ENCODE assay signal across 8 cellular contexts in genomic region chr12:4809449-4810218, GRCh38.
DNase-seq lines count a peak whose midpoint lies in the region; ATAC-seq lines count a peak whose summit lies in the region.

No MANE protein-coding gene starts in this region.

- H3K4me1 ChIP-seq in HAP-1, result no peaks in the 10 kb centered on the region

- no peaks in the 10 kb centered on the region for H3K9me3 Mint-ChIP-seq in natural killer cell treated with Interleukin-12 subunit alpha and Interleukin-12 subunit beta and Interleukin-15 and Interleukin-18, amount 100 ng/mL, for 72 hours

- peak overlapping the region; percentile 30 for H3K4me3 Mint-ChIP-seq in natural killer cell treated with Interleukin-12 subunit alpha and Interleukin-12 subunit beta and Interleukin-15 and Interleukin-18, amount 100 ng/mL, for 72 hours

- peaks cover 17% of the 10 kb centered on the region for H3K27me3 ChIP-seq in HAP-1 (ENCODE audit: low read depth)

- in situ Hi-C loops in HAP-1 (cut with MboI; ENCODE audit: low sequenced_read_pairs), result no loop called here

- H3K27me3 Mint-ChIP-seq in natural killer cell treated with Interleukin-12 subunit alpha and Interleukin-12 subunit beta and Interleukin-15 and Interleukin-18, amount 100 ng/mL, for 72 hours, result peaks cover 28 to 35% of the 10 kb centered on the region in 2 donors

- peak; percentile 30 for DNase-seq in stimulated activated CD4-positive, alpha-beta T cell treated with anti-CD3 and anti-CD28 coated beads, Interleukin-1b, Interleukin-23, amount 100 ng/mL, for 48 hours
- no peak for DNase-seq in stimulated activated CD4-positive, alpha-beta T cell treated with anti-CD3 and anti-CD28 coated beads, Interleukin-4, amount 100 ng/mL, for 4 hours
- DNase-seq in ecto neural progenitor cell (ENCODE audit: low spot score) (peak; percentile 78), HAP-1 (ENCODE audit: low spot score in 2 of 2) (no peak), dermis blood vessel endothelial cell (no peak), NCI-H2171 treated with DMSO at 0.1 percent for 48 hours (lab: John Stamatoyannopoulos, UW) (no peak), DMS79 treated with DMSO at 0.1 percent for 48 hours (lab: John Stamatoyannopoulos, UW) (no peak)
- DNase-seq in natural killer cell treated with Interleukin-12 subunit alpha and Interleukin-12 subunit beta and Interleukin-15 and Interleukin-18, amount 100 ng/mL, for 72 hours (ENCODE audit: low spot score), result no peak

- no peaks in the 10 kb centered on the region for H3K36me3 Mint-ChIP-seq in natural killer cell treated with Interleukin-12 subunit alpha and Interleukin-12 subunit beta and Interleukin-15 and Interleukin-18, amount 100 ng/mL, for 72 hours

- H3K4me1 Mint-ChIP-seq in natural killer cell treated with Interleukin-12 subunit alpha and Interleukin-12 subunit beta and Interleukin-15 and Interleukin-18, amount 100 ng/mL, for 72 hours (ENCODE audit: low read depth in 2 of 2), result peaks cover 27 to 37% of the 10 kb centered on the region in 2 donors

- H3K9me3 ChIP-seq in HAP-1, result no peaks in the 10 kb centered on the region

- H3K27ac Mint-ChIP-seq in natural killer cell treated with Interleukin-12 subunit alpha and Interleukin-12 subunit beta and Interleukin-15 and Interleukin-18, amount 100 ng/mL, for 72 hours, result no peak overlapping the region

- no peak overlapping the region for H3K4me3 ChIP-seq in HAP-1

- H3K36me3 ChIP-seq in HAP-1 (replicated peaks), result no peaks in the 10 kb centered on the region

- ATAC-seq in natural killer cell treated with Interleukin-12 subunit alpha and Interleukin-12 subunit beta and Interleukin-15 and Interleukin-18, amount 100 ng/mL, for 72 hours, result peak in 1 of 2 donors; percentile 57

Comparison
In these comparisons a context has a peak if more than half of its experiments do, and no peak if none do; other contexts are left out.
1. DNase-seq: peak in stimulated activated CD4-positive, alpha-beta T cell treated with anti-CD3 and anti-CD28 coated beads, Interleukin-1b, Interleukin-23, amount 100 ng/mL, for 48 hours (single experiment) and ecto neural progenitor cell (single experiment); none in stimulated activated CD4-positive, alpha-beta T cell treated with anti-CD3 and anti-CD28 coated beads, Interleukin-4, amount 100 ng/mL, for 4 hours (0 of 2), natural killer cell treated with Interleukin-12 subunit alpha and Interleukin-12 subunit beta and Interleukin-15 and Interleukin-18, amount 100 ng/mL, for 72 hours (single experiment), HAP-1 (0 of 2), dermis blood vessel endothelial cell (single experiment), NCI-H2171 treated with DMSO at 0.1 percent for 48 hours (single experiment) and DMS79 treated with DMSO at 0.1 percent for 48 hours (single experiment).